ENCODE assay signal across 8 cellular contexts in the genomic region with DNA sequence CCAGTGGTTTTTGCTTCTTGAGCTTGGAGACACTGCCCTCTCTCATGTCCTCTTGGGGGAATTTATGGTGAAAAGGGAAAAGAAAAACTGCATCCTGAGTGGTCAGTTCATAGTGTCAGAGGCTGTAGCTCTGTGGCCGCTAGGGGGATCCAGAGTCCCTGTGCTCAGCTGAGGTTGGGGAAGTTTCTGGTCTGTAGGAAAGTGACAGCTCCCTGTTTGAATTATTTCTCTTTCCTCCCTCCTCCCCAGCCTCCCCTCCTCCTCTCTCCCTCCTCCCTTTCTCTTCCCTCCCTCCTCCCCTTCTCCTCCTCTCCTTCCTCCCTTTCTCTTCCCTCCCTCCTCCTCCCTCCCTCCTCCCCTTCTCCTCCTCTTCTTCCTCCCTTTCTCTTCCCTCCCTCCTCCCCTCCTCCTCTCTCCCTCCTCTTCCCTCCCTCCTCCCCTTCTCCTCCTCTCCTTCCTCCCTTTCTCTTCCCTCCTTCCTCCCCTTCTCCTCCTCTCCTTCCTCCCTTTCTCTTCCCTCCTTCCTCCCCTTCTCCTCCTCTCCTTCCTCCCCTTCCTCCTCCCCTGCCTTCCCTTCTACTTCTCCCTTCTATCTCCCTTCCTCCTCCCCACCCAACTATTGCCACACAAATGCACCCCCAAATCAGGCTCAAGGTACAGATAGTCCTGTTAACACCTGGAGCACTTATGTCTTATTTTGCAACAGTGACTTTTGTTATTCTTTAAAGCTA.
A peak's percentile ranks its signal among the peaks of the same experiment; 100 is the strongest.
DNase-seq lines count a peak whose midpoint lies in the region; ATAC-seq and TF ChIP-seq lines count a peak whose summit lies in the region.

No MANE protein-coding gene starts in this region.

- no peaks in the 10 kb centered on the region for H3K9me2 ChIP-seq in OCI-LY1 (ENCODE audit: low read depth, low read length)

- peak overlapping the region; percentile 59; the same call in 1 of the 2 replicates for H2BK120ac ChIP-seq in IMR-90 (ENCODE audit: low read depth, low read length)

- H3K4me3 ChIP-seq in IMR-90 (ENCODE audit: insufficient read depth, low read depth, low read length), result no peak overlapping the region
- no peak overlapping the region for H3K4me3 ChIP-seq in OCI-LY1 (ENCODE audit: low read depth, low read length, poor library complexity, severe bottlenecking)
- H3K4me3 ChIP-seq in heart right ventricle, result no peak overlapping the region

- H3K18ac ChIP-seq in IMR-90 (ENCODE audit: low read depth, low read length), result no peak overlapping the region

- H3K23ac ChIP-seq in IMR-90 (ENCODE audit: low read depth, low read length), result no peak overlapping the region

- H3K4me2 ChIP-seq in IMR-90 (ENCODE audit: low read depth, low read length) (no peak overlapping the region), OCI-LY1 (ENCODE audit: low read length) (no peak overlapping the region)

- H3K36me3 ChIP-seq in IMR-90 (ENCODE audit: control insufficient read depth, insufficient read depth, low read length) (no peaks in the 10 kb centered on the region), OCI-LY1 (ENCODE audit: insufficient read depth, low read length) (no peaks in the 10 kb centered on the region), heart right ventricle (no peaks in the 10 kb centered on the region)

- H2BK15ac ChIP-seq in IMR-90 (ENCODE audit: low read depth, low read length), result peak overlapping the region; percentile 96; the same call in 1 of the 3 replicates

- no peak overlapping the region for H4K5ac ChIP-seq in IMR-90 (ENCODE audit: low read depth, low read length)

- H3K79me2 ChIP-seq in OCI-LY1 (ENCODE audit: insufficient read depth, low read length), result no peaks in the 10 kb centered on the region

- peaks cover 3% of the 10 kb centered on the region for H3K27me3 ChIP-seq in IMR-90 (ENCODE audit: control insufficient read depth, insufficient read depth, low read length)
- no peaks in the 10 kb centered on the region for H3K27me3 ChIP-seq in OCI-LY1 (ENCODE audit: insufficient read depth, low read length)
- peaks cover 0 to 6% (median 0%) of the 10 kb centered on the region in 7 donors for H3K27me3 ChIP-seq in heart right ventricle

- H2AFZ ChIP-seq in IMR-90 (replicated peaks; ENCODE audit: low read length, poor library complexity), result no peak overlapping the region
- H2AFZ ChIP-seq in OCI-LY1 (ENCODE audit: low read length), result no peak overlapping the region

- TF ChIP-seq CTCF in IMR-90 (conservative IDR thresholded peaks at IDR 0.05; ENCODE audit: low read depth, low read length) (peak; percentile 95), OCI-LY1 (IDR thresholded peaks at IDR 0.05; ENCODE audit: low read length) (peak; percentile 79), heart right ventricle (IDR thresholded peaks at IDR 0.05) (peak; percentile 61 to 86 (median 80))

- POLR2A ChIA-PET in IMR-90 (lab: Charles Lee; ENCODE audit: unreplicated experiment), result no interaction called here

- H3F3A ChIP-seq in OCI-LY1 (ENCODE audit: insufficient read depth, low read length), result no peaks in the 10 kb centered on the region

- intact Hi-C loops in IMR-90 (cut with micrococcal nuclease), result loop anchor here (1.0 kb wide), 3 partner anchors 204 to 640 kb away; partner anchors contain the start of gene KCNJ6
- intact Hi-C loops in heart right ventricle (cut with DNase I), result loop anchor here in 9 of 10 donors (2.0 to 10.0 kb wide), 8 partner anchors 190 to 642 kb away; partner anchors contain the start of gene KCNJ6 (in 8 of the 9)

- TF ChIP-seq RAD21 in IMR-90 (IDR thresholded peaks at IDR 0.05; ENCODE audit: low read length), result peak; percentile 94

- CTCF ChIA-PET in IMR-90 (lab: Yijun Ruan, JAX), result interaction anchor here (0.8 to 2.6 kb wide), 11 partner anchors 12 to 415 kb away, joined by 3 to 11 read pairs (median 4); no protein-coding TSS in a partner anchor

- peak overlapping the region; percentile 33 for H2AK9ac ChIP-seq in IMR-90 (replicated peaks; ENCODE audit: low read depth, low read length, poor library complexity)

- peak overlapping the region; percentile 69; the same call in 1 of the 2 replicates for H2BK20ac ChIP-seq in IMR-90 (ENCODE audit: low read depth, low read length)

- H3K14ac ChIP-seq in IMR-90 (replicated peaks; ENCODE audit: low read depth, low read length), result no peak overlapping the region

- H2BK5ac ChIP-seq in IMR-90 (ENCODE audit: low read depth, low read length, poor library complexity, severe bottlenecking), result no peak overlapping the region

- dilution Hi-C loops in IMR-90 (cut with HindIII; ENCODE audit: low sequenced_read_pairs, unreplicated experiment), result no loop called here

- no CpG with 5 or more reads among the region's 1 CpG for WGBS in IMR-90 (ENCODE audit: extremely low coverage in 2 of 2, insufficient read length in 1 of 2), 2 experiments
- WGBS in heart right ventricle, 2 donors, result 0 to 13% methylated on average over 1 of the region's 1 CpG

- no peak overlapping the region for H3K9ac ChIP-seq in IMR-90 (ENCODE audit: low read depth, low read length)
- no peak overlapping the region for H3K9ac ChIP-seq in OCI-LY1 (ENCODE audit: low read length)

- no peak overlapping the region for H4K8ac ChIP-seq in IMR-90 (ENCODE audit: low read depth in 2 of 2, low read length in 2 of 2)

- H4K20me1 ChIP-seq in IMR-90 (ENCODE audit: insufficient read depth, low read length) (no peaks in the 10 kb centered on the region), OCI-LY1 (ENCODE audit: insufficient read depth, low read length) (no peaks in the 10 kb centered on the region)

- no TSS peak for BruUV-seq in IMR-90 (replicated peaks; lab: Mats Ljungman, UMichigan)

- no peaks in the 10 kb centered on the region for H3K79me1 ChIP-seq in IMR-90 (ENCODE audit: low read depth in 1 of 2, low read length in 2 of 2)

- H3K9me1 ChIP-seq in IMR-90 (ENCODE audit: insufficient read depth, low read length), result no peaks in the 10 kb centered on the region

- H3K9me3 ChIP-seq in IMR-90 (ENCODE audit: control insufficient read depth, insufficient read depth, low read length) (peaks cover 1% of the 10 kb centered on the region; the same call in 1 of the 2 replicates), OCI-LY1 (ENCODE audit: low read length) (no peaks in the 10 kb centered on the region), heart right ventricle (no peaks in the 10 kb centered on the region)

- in situ Hi-C loops in IMR-90 (cut with MboI; ENCODE audit: low sequenced_read_pairs), result loop anchor here (5.0 to 10.0 kb wide), 4 partner anchors 62 to 640 kb away; partner anchors contain the start of gene KCNJ6

- H3K4me1 ChIP-seq in IMR-90 (ENCODE audit: control insufficient read depth, insufficient read depth, low read length), result peaks cover 10% of the 10 kb centered on the region
- no peaks in the 10 kb centered on the region for H3K4me1 ChIP-seq in OCI-LY1 (ENCODE audit: insufficient read depth, low read length, severe bottlenecking)
- peaks cover 0 to 20% (median 12%) of the 10 kb centered on the region in 9 donors for H3K4me1 ChIP-seq in heart right ventricle

- 0 out of 2 replicates have a peak overlapping the region, but pooled peaks have one; percentile 43 for H3K56ac ChIP-seq in IMR-90 (ENCODE audit: extremely low read depth, insufficient read depth, low read length)

- no peak for TF ChIP-seq POLR2A in IMR-90 (IDR thresholded peaks at IDR 0.05; ENCODE audit: low read depth, low read length)

- H4K91ac ChIP-seq in IMR-90 (ENCODE audit: insufficient read depth, low read depth, low read length), result 0 out of 2 replicates have a peak overlapping the region, but pooled peaks have one; percentile 32

- peak; percentile 64 for DNase-seq in COR-L47 (lab: John Stamatoyannopoulos, UW)
- DNase-seq in IMR-90, result peak; percentile 73
- DNase-seq in activated naive CD4-positive, alpha-beta T cell treated with anti-CD3 and anti-CD28 coated beads, Interleukin-2, amount 50 U/mL, for 16 hours, result peak; percentile 29
- peak; percentile 59 to 63 for DNase-seq in heart right ventricle
- peak; percentile 50 for DNase-seq in renal cortical epithelial cell (ENCODE audit: low read depth)

- H3K27ac ChIP-seq in IMR-90 (ENCODE audit: insufficient read depth, low read length) (no peak overlapping the region), OCI-LY1 (ENCODE audit: low read depth, low read length, poor library complexity, severe bottlenecking) (no peak overlapping the region), heart right ventricle (no peak overlapping the region)

- ATAC-seq in GM19463 (IDR thresholded peaks at IDR 0.05; ENCODE audit: unreplicated experiment) (peak; percentile 74), IMR-90 (ENCODE audit: low read depth) (peak; percentile 97), heart right ventricle (peak; percentile 73 to 91 (median 82)), HG03378 (IDR thresholded peaks at IDR 0.05; ENCODE audit: unreplicated experiment) (no peak)

- peak overlapping the region; percentile 24; the same call in 1 of the 2 replicates for H2AK5ac ChIP-seq in IMR-90 (ENCODE audit: low read depth, low read length)

- H3K4ac ChIP-seq in IMR-90 (ENCODE audit: low read depth, low read length), result no peak overlapping the region

TF ChIP-seq in IMR-90, 13 proteins besides CTCF, POLR2A, EP300 and RAD21:
- peak; percentile 86 for TF ChIP-seq SMC3 (IDR thresholded peaks at IDR 0.05; ENCODE audit: low read depth, low read length)
- TF ChIP-seq NFE2L2 (IDR thresholded peaks at IDR 0.05; ENCODE audit: low read depth, low read length), result no peak
